19 cellular contexts compared by ENCODE assay signal in the genomic region with DNA sequence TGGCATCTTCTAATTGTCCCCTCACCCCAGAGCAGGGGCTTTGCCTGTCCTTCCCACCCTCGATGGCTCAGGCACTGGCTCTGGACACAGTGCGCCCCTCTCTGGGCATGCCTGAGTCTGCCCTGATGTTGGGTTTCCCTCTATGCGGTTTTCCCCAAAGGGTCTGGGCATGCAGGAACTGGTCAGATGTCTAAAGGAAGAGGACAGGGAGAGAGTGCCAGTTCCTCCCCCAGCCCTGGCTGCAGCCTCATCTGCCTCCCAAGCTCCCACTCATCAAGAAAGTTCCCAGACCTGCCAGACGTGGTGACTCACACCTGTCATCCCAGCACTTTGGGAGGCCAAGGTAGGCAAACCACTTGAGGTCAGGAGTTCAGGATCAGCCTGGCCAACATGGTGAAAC. TPM values are rescaled to one million over a fixed set of nuclear protein-coding genes. Genes with fewer than 3 reads are reported as not detected.
A peak's percentile ranks its signal among the peaks of the same experiment; 100 is the strongest.
DNase-seq lines count a peak whose midpoint lies in the region; ATAC-seq, FAIRE-seq and TF ChIP-seq lines count a peak whose summit lies in the region.
"Had no signal": no experiment of that assay in that cellular context is flagged by ENCODE, and none has a peak within 500 bp of the region (broad histone marks: within the 10 kb centered on the region; RNA-seq: fewer than 3 reads in every experiment).

No MANE protein-coding gene starts in this region.

- H3K4me3 ChIP-seq in fibroblast of the aortic adventitia (ENCODE audit: low read depth, low read length) (no peak overlapping the region), right lobe of liver (no peak overlapping the region)

- intact Hi-C loops in right lobe of liver (cut with DNase I): no loop called here

- TF ChIP-seq POLR2A in right lobe of liver (IDR thresholded peaks at IDR 0.05): no peak

- H3K4me1 ChIP-seq in right lobe of liver: no peaks in the 10 kb centered on the region

- no peak overlapping the region for H3K4me3 Mint-ChIP-seq in stimulated activated naive B cell treated with anti-CD40 and anti-IgM and Interleukin-4, amounts not matched to agents 10 μg/mL and 1 μg/mL and 100 μg/mL, for 72 hours
- H3K4me3 Mint-ChIP-seq: activated CD8-positive, alpha-beta memory T cell treated with anti-CD3 and anti-CD28 coated beads, Interleukin-2, amount 10 ng/mL, durations not matched to agents 7 days and 5 days; CD14-positive monocyte; T-helper 2 cell treated with Interferon-gamma antibody and Interleukin-4, amounts not matched to agents 5 μg/mL and 100 μg/mL, for 36 hours had no signal

- H3K27me3 ChIP-seq in right lobe of liver: no peaks in the 10 kb centered on the region

- 55% methylated on average over 2 of the region's 4 CpGs for WGBS in right lobe of liver (ENCODE audit: insufficient coverage, low coverage, low lambda C conversion rate, missing lambda C conversion rate)

- FAIRE-seq in RCC 7860 (lab: Jason Lieb, UNC): peak; percentile 92

- no peak overlapping the region for H3K27ac ChIP-seq in right lobe of liver

- no peaks in the 10 kb centered on the region for H3K9me3 ChIP-seq in right lobe of liver

- TF ChIP-seq CTCF in fibroblast of the aortic adventitia (IDR thresholded peaks at IDR 0.05; ENCODE audit: insufficient read depth, low read length) (no peak), right lobe of liver (IDR thresholded peaks at IDR 0.05) (no peak)

- no peaks in the 10 kb centered on the region for H3K9me3 Mint-ChIP-seq in stimulated activated naive B cell treated with anti-CD40 and anti-IgM and Interleukin-4, amounts not matched to agents 10 μg/mL and 1 μg/mL and 100 μg/mL, for 72 hours
- H3K9me3 Mint-ChIP-seq: T-helper 2 cell treated with Interferon-gamma antibody and Interleukin-4, amounts not matched to agents 5 μg/mL and 100 μg/mL, for 36 hours had no signal

- H3K27me3 Mint-ChIP-seq in stimulated activated naive B cell treated with anti-CD40 and anti-IgM and Interleukin-4, amounts not matched to agents 10 μg/mL and 1 μg/mL and 100 μg/mL, for 72 hours: no peaks in the 10 kb centered on the region
- H3K27me3 Mint-ChIP-seq: activated CD8-positive, alpha-beta memory T cell treated with anti-CD3 and anti-CD28 coated beads, Interleukin-2, amount 10 ng/mL, durations not matched to agents 7 days and 5 days had no signal

- H3K4me1 Mint-ChIP-seq in stimulated activated naive B cell treated with anti-CD40 and anti-IgM and Interleukin-4, amounts not matched to agents 10 μg/mL and 1 μg/mL and 100 μg/mL, for 72 hours: peaks cover 36 to 60% of the 10 kb centered on the region in 2 donors
- H3K4me1 Mint-ChIP-seq: activated CD8-positive, alpha-beta memory T cell treated with anti-CD3 and anti-CD28 coated beads, Interleukin-2, amount 10 ng/mL, durations not matched to agents 7 days and 5 days had no signal

- DNase-seq in HCEC 1CT (peak; percentile 4), RCC 7860 (ENCODE audit: low spot score) (peak; percentile 89), fibroblast of the aortic adventitia (ENCODE audit: low read depth) (peak; percentile 10), NCI-H345 (lab: John Stamatoyannopoulos, UW) (no peak), medulla oblongata (ENCODE audit: extremely low spot score) (no peak), right lobe of liver (no peak)
- DNase-seq in stimulated activated naive B cell treated with anti-CD40 and anti-IgM and Interleukin-4, amounts not matched to agents 10 μg/mL and 1 μg/mL and 100 μg/mL, for 72 hours: no peak
- DNase-seq: activated CD8-positive, alpha-beta memory T cell treated with anti-CD3 and anti-CD28 coated beads, Interleukin-2, amount 10 ng/mL, durations not matched to agents 7 days and 5 days; activated gamma-delta T cell; anterior cingulate cortex; cortex of kidney; DMS53; erythroblast; head of caudate nucleus; NK-92 treated with Interleukin-12 subunit alpha and Interleukin-12 subunit beta, amount 100 ng/mL, for 24 hours; SHP77 treated with DMSO at 0.1 percent for 48 hours had no signal

- peak overlapping the region; percentile 15 for H3K27ac Mint-ChIP-seq in stimulated activated naive B cell treated with anti-CD40 and anti-IgM and Interleukin-4, amounts not matched to agents 10 μg/mL and 1 μg/mL and 100 μg/mL, for 72 hours
- H3K27ac Mint-ChIP-seq: activated CD8-positive, alpha-beta memory T cell treated with anti-CD3 and anti-CD28 coated beads, Interleukin-2, amount 10 ng/mL, durations not matched to agents 7 days and 5 days; CD14-positive monocyte; T-helper 2 cell treated with Interferon-gamma antibody and Interleukin-4, amounts not matched to agents 5 μg/mL and 100 μg/mL, for 36 hours had no signal

- H3K36me3 ChIP-seq in right lobe of liver: no peaks in the 10 kb centered on the region

- peaks cover 9 to 40% of the 10 kb centered on the region in 2 donors for H3K36me3 Mint-ChIP-seq in stimulated activated naive B cell treated with anti-CD40 and anti-IgM and Interleukin-4, amounts not matched to agents 10 μg/mL and 1 μg/mL and 100 μg/mL, for 72 hours
- H3K36me3 Mint-ChIP-seq: activated CD8-positive, alpha-beta memory T cell treated with anti-CD3 and anti-CD28 coated beads, Interleukin-2, amount 10 ng/mL, durations not matched to agents 7 days and 5 days had no signal

- no peak for ATAC-seq in stimulated activated naive B cell treated with anti-CD40 and anti-IgM and Interleukin-4, amounts not matched to agents 10 μg/mL and 1 μg/mL and 100 μg/mL, for 72 hours (replicated peaks)
- no peak for ATAC-seq in right lobe of liver
- ATAC-seq: activated CD8-positive, alpha-beta memory T cell treated with anti-CD3 and anti-CD28 coated beads, Interleukin-2, amount 10 ng/mL, durations not matched to agents 7 days and 5 days; left lobe of liver had no signal

RNA-seq across cellular contexts. Expression of gene PABPN1L, which starts 41.3 kb away (rescaled TPM):
- total RNA-seq in fibroblast of the aortic adventitia (ENCODE audit: low replicate concordance) (not detected in 2 replicates), right lobe of liver (under 1 TPM in 1 of 6 experiments, not detected in 5; 0.37 TPM)
- total RNA-seq: activated CD8-positive, alpha-beta memory T cell treated with anti-CD3 and anti-CD28 coated beads, Interleukin-2, amount 10 ng/mL, durations not matched to agents 7 days and 5 days had no signal

RNA-seq across cellular contexts. Expression of gene TRAPPC2L, which starts 50.8 kb away (rescaled TPM):
- total RNA-seq in fibroblast of the aortic adventitia (ENCODE audit: low replicate concordance) (30.6 and 57.2 TPM in 2 replicates), right lobe of liver (10 to 100 TPM; 15.1 to 25.5 (median 20.1) TPM)

RNA-seq across cellular contexts. Expression of gene GALNS, which starts 51.0 kb away (rescaled TPM):
- total RNA-seq in fibroblast of the aortic adventitia (ENCODE audit: low replicate concordance): 11.6 and 22.5 TPM in 2 replicates
- total RNA-seq in right lobe of liver: 10 to 100 TPM in 5 of 6 experiments, 1 to 10 TPM in 1; 9.2 to 20.6 (median 16.5) TPM

Comparison
In these comparisons a context has a peak if more than half of its experiments do, and no peak if none do; other contexts are left out.
1. DNase-seq: peak in HCEC 1CT (single experiment), RCC 7860 (single experiment) and fibroblast of the aortic adventitia (single experiment); none in stimulated activated naive B cell treated with anti-CD40 and anti-IgM and Interleukin-4, amounts not matched to agents 10 μg/mL and 1 μg/mL and 100 μg/mL, for 72 hours (single experiment), NCI-H345 (single experiment), medulla oblongata (single experiment) and right lobe of liver (0 of 3).